ENCODE assay signal across 15 cellular contexts in genomic region chr2:136091899-136092298, GRCh38. TPM values are rescaled to one million over a fixed set of nuclear protein-coding genes. Genes with fewer than 3 reads are reported as not detected.
DNase-seq lines count a peak whose midpoint lies in the region; ATAC-seq lines count a peak whose summit lies in the region.
"Had no signal": no experiment of that assay in that cellular context is flagged by ENCODE, and none has a peak within 500 bp of the region (broad histone marks: within the 10 kb centered on the region; RNA-seq: fewer than 3 reads in every experiment).

No MANE protein-coding gene starts in this region.

- ATAC-seq in activated T-cell treated with anti-CD3 and anti-CD28 coated beads, Interleukin-2, amount 50 U/mL, for 72 hours (replicated peaks in 1 of 2) = no peak
- ATAC-seq in activated T-cell treated with anti-CD3 and anti-CD28 coated beads, Interleukin-2, amount 50 U/mL, for 4 hours = no peak
- ATAC-seq in activated T-helper 17 cell treated with anti-CD3 and anti-CD28 coated beads, Interleukin-2, amount 50 U/mL, for 72 hours (replicated peaks) = no peak
- ATAC-seq in stimulated activated naive B cell treated with anti-CD40 and anti-IgM and Interleukin-4, amounts not matched to agents 10 μg/mL and 1 μg/mL and 100 μg/mL, for 72 hours (replicated peaks) = no peak
- ATAC-seq in GM21447 (IDR thresholded peaks at IDR 0.05; ENCODE audit: unreplicated experiment) = no peak
- ATAC-seq: CD8-positive, alpha-beta T cell; HCT116 had no signal

- H3K4me3 ChIP-seq in CD8-positive, alpha-beta memory T cell (ENCODE audit: low read length) = no peak overlapping the region
- H3K4me3 ChIP-seq: GM23248 had no signal

- H3K4me1 ChIP-seq in CD8-positive, alpha-beta memory T cell (ENCODE audit: insufficient read depth, low read length) = no peaks in the 10 kb centered on the region
- H3K4me1 ChIP-seq: Caco-2 had no signal

- no peak overlapping the region for H3K4me3 Mint-ChIP-seq in activated T-cell treated with anti-CD3 and anti-CD28 coated beads, Interleukin-2, amount 50 U/mL, for 72 hours
- no peak overlapping the region for H3K4me3 Mint-ChIP-seq in activated T-cell treated with anti-CD3 and anti-CD28 coated beads, Interleukin-2, amount 50 U/mL, for 4 hours
- H3K4me3 Mint-ChIP-seq in CD8-positive, alpha-beta memory T cell = no peak overlapping the region
- peak overlapping the region; percentile 12 for H3K4me3 Mint-ChIP-seq in activated T-helper 17 cell treated with anti-CD3 and anti-CD28 coated beads, Interleukin-2, amount 50 U/mL, for 72 hours
- H3K4me3 Mint-ChIP-seq in stimulated activated naive B cell treated with anti-CD40 and anti-IgM and Interleukin-4, amounts not matched to agents 10 μg/mL and 1 μg/mL and 100 μg/mL, for 72 hours = no peak overlapping the region
- H3K4me3 Mint-ChIP-seq: B cell; CD8-positive, alpha-beta T cell had no signal

- DNase-seq in activated T-cell treated with anti-CD3 and anti-CD28 coated beads, Interleukin-2, amount 50 U/mL, for 72 hours = no peak
- DNase-seq in activated T-cell treated with anti-CD3 and anti-CD28 coated beads, Interleukin-2, amount 50 U/mL, for 4 hours = no peak
- DNase-seq in CD8-positive, alpha-beta memory T cell = peak in 1 of 5 donors; percentile 11
- no peak for DNase-seq in stimulated activated naive B cell treated with anti-CD40 and anti-IgM and Interleukin-4, amounts not matched to agents 10 μg/mL and 1 μg/mL and 100 μg/mL, for 72 hours
- no peak for DNase-seq in cerebellum (ENCODE audit: low spot score)
- DNase-seq: C1 segment of cervical spinal cord; Caco-2; CD8-positive, alpha-beta T cell; DND-41; GDM1; GM23248 had no signal

- H3K9me3 Mint-ChIP-seq in activated T-cell treated with anti-CD3 and anti-CD28 coated beads, Interleukin-2, amount 50 U/mL, for 72 hours = no peaks in the 10 kb centered on the region
- no peaks in the 10 kb centered on the region for H3K9me3 Mint-ChIP-seq in activated T-cell treated with anti-CD3 and anti-CD28 coated beads, Interleukin-2, amount 50 U/mL, for 4 hours
- no peaks in the 10 kb centered on the region for H3K9me3 Mint-ChIP-seq in CD8-positive, alpha-beta memory T cell
- no peaks in the 10 kb centered on the region for H3K9me3 Mint-ChIP-seq in activated T-helper 17 cell treated with anti-CD3 and anti-CD28 coated beads, Interleukin-2, amount 50 U/mL, for 72 hours
- H3K9me3 Mint-ChIP-seq in stimulated activated naive B cell treated with anti-CD40 and anti-IgM and Interleukin-4, amounts not matched to agents 10 μg/mL and 1 μg/mL and 100 μg/mL, for 72 hours = no peaks in the 10 kb centered on the region
- H3K9me3 Mint-ChIP-seq: CD8-positive, alpha-beta T cell had no signal

- H3K27me3 ChIP-seq in CD8-positive, alpha-beta memory T cell (ENCODE audit: insufficient read depth, low read length, poor library complexity, severe bottlenecking) = no peaks in the 10 kb centered on the region

- peak overlapping the region; percentile 3 for H3K27ac Mint-ChIP-seq in activated T-cell treated with anti-CD3 and anti-CD28 coated beads, Interleukin-2, amount 50 U/mL, for 72 hours
- peak overlapping the region in 6 of 8 donors; percentile 14 to 76 (median 50) for H3K27ac Mint-ChIP-seq in CD8-positive, alpha-beta memory T cell
- H3K27ac Mint-ChIP-seq in activated T-helper 17 cell treated with anti-CD3 and anti-CD28 coated beads, Interleukin-2, amount 50 U/mL, for 72 hours = peak overlapping the region; percentile 39
- H3K27ac Mint-ChIP-seq in stimulated activated naive B cell treated with anti-CD40 and anti-IgM and Interleukin-4, amounts not matched to agents 10 μg/mL and 1 μg/mL and 100 μg/mL, for 72 hours = peak overlapping the region; percentile 65
- H3K27ac Mint-ChIP-seq: B cell; CD8-positive, alpha-beta T cell had no signal

- POLR2A ChIA-PET in CD8-positive, alpha-beta memory T cell (lab: Charles Lee) = interaction anchor here (0.6 kb wide), 1 partner anchor 352 kb away, joined by 4 read pairs; no protein-coding TSS in a partner anchor

- H3K36me3 Mint-ChIP-seq in activated T-cell treated with anti-CD3 and anti-CD28 coated beads, Interleukin-2, amount 50 U/mL, for 72 hours (ENCODE audit: insufficient read depth in 2 of 2) = no peaks in the 10 kb centered on the region
- H3K36me3 Mint-ChIP-seq in activated T-cell treated with anti-CD3 and anti-CD28 coated beads, Interleukin-2, amount 50 U/mL, for 4 hours (ENCODE audit: insufficient read depth) = no peaks in the 10 kb centered on the region
- H3K36me3 Mint-ChIP-seq in CD8-positive, alpha-beta memory T cell = no peaks in the 10 kb centered on the region
- H3K36me3 Mint-ChIP-seq in activated T-helper 17 cell treated with anti-CD3 and anti-CD28 coated beads, Interleukin-2, amount 50 U/mL, for 72 hours (ENCODE audit: low read depth) = no peaks in the 10 kb centered on the region
- no peaks in the 10 kb centered on the region for H3K36me3 Mint-ChIP-seq in stimulated activated naive B cell treated with anti-CD40 and anti-IgM and Interleukin-4, amounts not matched to agents 10 μg/mL and 1 μg/mL and 100 μg/mL, for 72 hours
- H3K36me3 Mint-ChIP-seq: CD8-positive, alpha-beta T cell had no signal

- H3K9me3 ChIP-seq in CD8-positive, alpha-beta memory T cell (ENCODE audit: low read length) = no peaks in the 10 kb centered on the region

- CTCF ChIA-PET in CD8-positive, alpha-beta memory T cell (lab: Charles Lee) = no interaction called here

- no peaks in the 10 kb centered on the region for H3K27me3 Mint-ChIP-seq in activated T-cell treated with anti-CD3 and anti-CD28 coated beads, Interleukin-2, amount 50 U/mL, for 72 hours (ENCODE audit: low read depth)
- H3K27me3 Mint-ChIP-seq in activated T-cell treated with anti-CD3 and anti-CD28 coated beads, Interleukin-2, amount 50 U/mL, for 4 hours (ENCODE audit: low read depth) = no peaks in the 10 kb centered on the region
- no peaks in the 10 kb centered on the region for H3K27me3 Mint-ChIP-seq in CD8-positive, alpha-beta memory T cell
- H3K27me3 Mint-ChIP-seq in activated T-helper 17 cell treated with anti-CD3 and anti-CD28 coated beads, Interleukin-2, amount 50 U/mL, for 72 hours = no peaks in the 10 kb centered on the region
- no peaks in the 10 kb centered on the region for H3K27me3 Mint-ChIP-seq in stimulated activated naive B cell treated with anti-CD40 and anti-IgM and Interleukin-4, amounts not matched to agents 10 μg/mL and 1 μg/mL and 100 μg/mL, for 72 hours
- H3K27me3 Mint-ChIP-seq: B cell had no signal

- H3K4me1 Mint-ChIP-seq in activated T-cell treated with anti-CD3 and anti-CD28 coated beads, Interleukin-2, amount 50 U/mL, for 72 hours (ENCODE audit: low read depth) = peaks cover 11% of the 10 kb centered on the region
- peaks cover 13% of the 10 kb centered on the region for H3K4me1 Mint-ChIP-seq in activated T-cell treated with anti-CD3 and anti-CD28 coated beads, Interleukin-2, amount 50 U/mL, for 4 hours (ENCODE audit: low read depth)
- H3K4me1 Mint-ChIP-seq in CD8-positive, alpha-beta memory T cell = peaks cover 3 to 22% (median 11%) of the 10 kb centered on the region in 3 donors
- H3K4me1 Mint-ChIP-seq in activated T-helper 17 cell treated with anti-CD3 and anti-CD28 coated beads, Interleukin-2, amount 50 U/mL, for 72 hours = peaks cover 18% of the 10 kb centered on the region
- peaks cover 10 to 19% of the 10 kb centered on the region in 2 donors for H3K4me1 Mint-ChIP-seq in stimulated activated naive B cell treated with anti-CD40 and anti-IgM and Interleukin-4, amounts not matched to agents 10 μg/mL and 1 μg/mL and 100 μg/mL, for 72 hours

- no peaks in the 10 kb centered on the region for H3K36me3 ChIP-seq in CD8-positive, alpha-beta memory T cell (ENCODE audit: insufficient read depth, low read length)

- H3K27ac ChIP-seq in CD8-positive, alpha-beta memory T cell (ENCODE audit: low read depth, low read length) = no peak overlapping the region
- H3K27ac ChIP-seq: GM23248 had no signal

RNA-seq across cellular contexts. Expression of gene CXCR4, which starts 26.1 kb away (rescaled TPM):
- total RNA-seq in activated T-cell treated with anti-CD3 and anti-CD28 coated beads, Interleukin-2, amount 50 U/mL, for 72 hours = 100 to 1,000 TPM; 221 to 338 TPM
- 10 to 100 TPM; 17.6 to 28.5 (median 24.0) TPM for total RNA-seq in activated T-cell treated with anti-CD3 and anti-CD28 coated beads, Interleukin-2, amount 50 U/mL, for 4 hours
- total RNA-seq in CD8-positive, alpha-beta memory T cell = 100 to 1,000 TPM; 102 to 106 TPM
- polyA plus RNA-seq in CD8-positive, alpha-beta memory T cell = 569 TPM
- 100 to 1,000 TPM; 330 to 360 TPM for total RNA-seq in activated T-helper 17 cell treated with anti-CD3 and anti-CD28 coated beads, Interleukin-2, amount 50 U/mL, for 72 hours
- 110 TPM for total RNA-seq in cerebellum
- total RNA-seq: GM23248 had no signal

Comparison
In these comparisons a context has a peak if more than half of its experiments do, and no peak if none do; other contexts are left out.
1. H3K27ac Mint-ChIP-seq: peak in every context shown above with its lines; median percentile 65 in stimulated activated naive B cell treated with anti-CD40 and anti-IgM and Interleukin-4, amounts not matched to agents 10 μg/mL and 1 μg/mL and 100 μg/mL, for 72 hours; 50 in CD8-positive, alpha-beta memory T cell; 39 in activated T-helper 17 cell treated with anti-CD3 and anti-CD28 coated beads, Interleukin-2, amount 50 U/mL, for 72 hours; 3 in activated T-cell treated with anti-CD3 and anti-CD28 coated beads, Interleukin-2, amount 50 U/mL, for 72 hours.